28 cellular contexts compared by ENCODE assay signal in the genomic region with DNA sequence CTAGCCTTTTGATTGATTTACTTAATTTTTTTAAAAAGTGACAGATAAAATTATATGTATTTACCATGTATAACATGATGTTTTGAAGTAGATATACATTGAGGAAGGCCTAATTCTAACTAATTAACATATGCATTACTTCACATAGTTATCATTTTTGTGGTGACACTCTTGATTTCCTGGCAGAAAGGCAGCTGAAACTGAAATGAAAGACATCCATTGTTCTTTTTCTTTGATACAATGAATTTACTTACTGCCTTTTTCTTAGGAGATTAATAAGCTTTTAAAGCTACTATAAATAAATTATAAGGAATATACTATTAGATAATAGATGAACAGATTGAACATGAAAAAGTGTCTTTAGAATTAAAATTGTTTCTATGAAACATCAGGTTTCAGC. TPM values are rescaled to one million over a fixed set of nuclear protein-coding genes. Genes with fewer than 3 reads are reported as not detected.
DNase-seq lines count a peak whose midpoint lies in the region; ATAC-seq, FAIRE-seq and TF ChIP-seq lines count a peak whose summit lies in the region.
"Had no signal": no experiment of that assay in that cellular context is flagged by ENCODE, and none has a peak within 500 bp of the region (broad histone marks: within the 10 kb centered on the region; RNA-seq: fewer than 3 reads in every experiment).

No MANE protein-coding gene starts in this region.

- no peaks in the 10 kb centered on the region for H3K27me3 Mint-ChIP-seq in mesothelial cell of epicardium (ENCODE audit: low read depth)
- no peaks in the 10 kb centered on the region for H3K27me3 Mint-ChIP-seq in activated T-cell treated with anti-CD3 and anti-CD28 coated beads, Interleukin-2, amount 50 U/mL, for 72 hours (ENCODE audit: low read depth)
- H3K27me3 Mint-ChIP-seq: activated naive CD8-positive, alpha-beta T cell treated with anti-CD3 and anti-CD28 coated beads, Interleukin-2, amount 10 ng/mL, durations not matched to agents 7 days and 5 days; CD4-positive, CD25-positive, alpha-beta regulatory T cell had no signal

- CTCF ChIA-PET in A673 (lab: Charles Lee) = no interaction called here
- CTCF ChIA-PET in endothelial cell of umbilical vein (lab: Charles Lee) = interaction anchor here (0.6 to 1.8 kb wide), 5 partner anchors 9 to 559 kb away, joined by 3 to 7 read pairs (median 5); no protein-coding TSS in a partner anchor

- H2AFZ ChIP-seq in MM.1S (ENCODE audit: low read length) = no peak overlapping the region
- no peak overlapping the region for H2AFZ ChIP-seq in endothelial cell of umbilical vein (ENCODE audit: low read depth, low read length)

- no peaks in the 10 kb centered on the region for H4K20me1 ChIP-seq in MM.1S (ENCODE audit: insufficient read depth, low read length)
- H4K20me1 ChIP-seq in endothelial cell of umbilical vein (replicated peaks; ENCODE audit: control insufficient read depth, extremely low read depth, insufficient read depth, low read length) = peaks cover 13% of the 10 kb centered on the region

- TF ChIP-seq POLR2A in endothelial cell of umbilical vein (IDR thresholded peaks at IDR 0.05; ENCODE audit: low read depth, low read length) (no peak), upper lobe of left lung (IDR thresholded peaks at IDR 0.05) (no peak)

- no peak overlapping the region for H3K4me2 ChIP-seq in MM.1S (ENCODE audit: low read depth, low read length)
- H3K4me2 ChIP-seq in endothelial cell of umbilical vein (ENCODE audit: insufficient read depth, low read length) = peak overlapping the region; percentile 54
- H3K4me2 ChIP-seq: KMS-11 had no signal

- H3K9ac ChIP-seq in MM.1S (ENCODE audit: low read length) (no peak overlapping the region), endothelial cell of umbilical vein (replicated peaks; ENCODE audit: extremely low read depth, insufficient read depth, low read length) (no peak overlapping the region)
- H3K9ac ChIP-seq: KMS-11 had no signal

- no TSS peak for BruUV-seq in A673 (replicated peaks; lab: Mats Ljungman, UMichigan)
- no TSS peak for BruUV-seq in endothelial cell of umbilical vein (replicated peaks; lab: Mats Ljungman, UMichigan)

- H3K4me3 ChIP-seq in A673 (ENCODE audit: low read depth, low read length, poor library complexity, severe bottlenecking) (no peak overlapping the region), MM.1S (ENCODE audit: low read length) (no peak overlapping the region), endothelial cell of umbilical vein (replicated peaks in 1 of 3; ENCODE audit: insufficient read depth in 1 of 3, low read depth in 1 of 3, low read length in 3 of 3) (no peak overlapping the region), upper lobe of left lung (no peak overlapping the region)
- H3K4me3 ChIP-seq: heart left ventricle, lung, psoas muscle, thoracic aorta, uterus had no signal

- H3K27me3 ChIP-seq in A673 (replicated peaks; ENCODE audit: insufficient read depth, low read depth, low read length, poor library complexity) (no peaks in the 10 kb centered on the region), MM.1S (replicated peaks; ENCODE audit: insufficient read depth, low read length) (no peaks in the 10 kb centered on the region), endothelial cell of umbilical vein (ENCODE audit: control insufficient read depth in 2 of 2, insufficient read depth in 2 of 2, low read length in 2 of 2) (no peaks in the 10 kb centered on the region), upper lobe of left lung (no peaks in the 10 kb centered on the region)
- H3K27me3 ChIP-seq: heart left ventricle, neutrophil, uterus had no signal

- no peaks in the 10 kb centered on the region for H3K9me2 ChIP-seq in MM.1S (replicated peaks; ENCODE audit: insufficient read depth, low read length)

- no peaks in the 10 kb centered on the region for H3F3A ChIP-seq in MM.1S (ENCODE audit: insufficient read depth, low read length)

- H3K79me2 ChIP-seq in MM.1S (ENCODE audit: low read length) = no peaks in the 10 kb centered on the region
- H3K79me2 ChIP-seq in endothelial cell of umbilical vein (ENCODE audit: control insufficient read depth, insufficient read depth, low read length) = peaks cover 98% of the 10 kb centered on the region

- H3K9me3 Mint-ChIP-seq in mesothelial cell of epicardium = peaks cover 33% of the 10 kb centered on the region
- no peaks in the 10 kb centered on the region for H3K9me3 Mint-ChIP-seq in activated T-cell treated with anti-CD3 and anti-CD28 coated beads, Interleukin-2, amount 50 U/mL, for 72 hours
- H3K9me3 Mint-ChIP-seq: activated naive CD8-positive, alpha-beta T cell treated with anti-CD3 and anti-CD28 coated beads, Interleukin-2, amount 10 ng/mL, durations not matched to agents 7 days and 5 days had no signal

- intact Hi-C loops in A673 (cut with micrococcal nuclease; ENCODE audit: unreplicated experiment) (no loop called here), endothelial cell of umbilical vein (cut with micrococcal nuclease) (no loop called here)

- DNase-seq in A673 (ENCODE audit: low spot score) (peak; percentile 32), MM.1S (peak; percentile 24), endothelial cell of umbilical vein (ENCODE audit: low read depth, low spot score) (no peak), mesothelial cell of epicardium (ENCODE audit: low spot score in 2 of 2, unreplicated experiment in 2 of 2) (no peak), GM13977 (ENCODE audit: low spot score) (no peak), upper lobe of left lung (no peak)
- DNase-seq in activated T-cell treated with anti-CD3 and anti-CD28 coated beads, Interleukin-2, amount 50 U/mL, for 72 hours = no peak
- DNase-seq: activated CD4-positive, alpha-beta T cell treated with anti-CD3 and anti-CD28 coated beads for 4 hours; activated gamma-delta T cell; activated naive CD8-positive, alpha-beta T cell treated with anti-CD3 and anti-CD28 coated beads, Interleukin-2, amount 10 ng/mL, durations not matched to agents 7 days and 5 days; activated T-cell treated with anti-CD3 and anti-CD28 coated beads, Interleukin-2, amount 50 U/mL, for 1 hour; CD4-positive, CD25-positive, alpha-beta regulatory T cell; heart left ventricle; kidney glomerular epithelial cell; NCI-H1436; NCI-H2107; psoas muscle; stimulated activated naive CD4-positive, alpha-beta T cell treated with Interleukin-2 at 50 U/mL for 16 hours; T-helper 2 cell; uterus had no signal

- H3K27ac ChIP-seq in A673 (ENCODE audit: low read depth, low read length, poor library complexity, severe bottlenecking) (peak overlapping the region; percentile 51), MM.1S (ENCODE audit: low read length) (no peak overlapping the region), endothelial cell of umbilical vein (ENCODE audit: insufficient read depth, low read depth, low read length) (no peak overlapping the region), upper lobe of left lung (no peak overlapping the region)
- H3K27ac ChIP-seq: heart left ventricle, KMS-11, neutrophil, psoas muscle, RWPE1, thoracic aorta, uterus had no signal

- ATAC-seq in activated T-cell treated with anti-CD3 and anti-CD28 coated beads, Interleukin-2, amount 50 U/mL, for 72 hours (replicated peaks in 1 of 2) = no peak
- no peak for ATAC-seq in GM21576 (IDR thresholded peaks at IDR 0.05; ENCODE audit: unreplicated experiment)
- ATAC-seq in upper lobe of left lung (ENCODE audit: low FRiP score in 2 of 2) = no peak
- ATAC-seq: HCT116, heart left ventricle, psoas muscle, SK-N-SH treated with all-trans-retinoic acid at 6 μM for 48 hours had no signal

- in situ Hi-C loops in GM13977 (cut with MboI; ENCODE audit: low pct_unique_long_range_greater_than_20kb, low sequenced_read_pairs, unreplicated experiment) = no loop called here

- H3K9me3 ChIP-seq in A673 (ENCODE audit: low read depth, low read length, poor library complexity, severe bottlenecking) (no peaks in the 10 kb centered on the region), MM.1S (replicated peaks; ENCODE audit: insufficient read depth, low read length) (no peaks in the 10 kb centered on the region), endothelial cell of umbilical vein (replicated peaks; ENCODE audit: control insufficient read depth, insufficient read depth, low read length) (no peaks in the 10 kb centered on the region), upper lobe of left lung (no peaks in the 10 kb centered on the region)
- H3K9me3 ChIP-seq: heart left ventricle, neutrophil, psoas muscle, thoracic aorta, uterus had no signal

- no peak overlapping the region for H3K4me3 Mint-ChIP-seq in mesothelial cell of epicardium
- no peak overlapping the region for H3K4me3 Mint-ChIP-seq in activated T-cell treated with anti-CD3 and anti-CD28 coated beads, Interleukin-2, amount 50 U/mL, for 72 hours
- H3K4me3 Mint-ChIP-seq: activated naive CD8-positive, alpha-beta T cell treated with anti-CD3 and anti-CD28 coated beads, Interleukin-2, amount 10 ng/mL, durations not matched to agents 7 days and 5 days; CD4-positive, CD25-positive, alpha-beta regulatory T cell had no signal

- dilution Hi-C loops in endothelial cell of umbilical vein (cut with MboI; ENCODE audit: extremely low pct_ligation_motif_present, low sequenced_read_pairs) = no loop called here

- no peak for TF ChIP-seq EP300 in upper lobe of left lung (IDR thresholded peaks at IDR 0.05)

- H3K4me1 ChIP-seq in A673 (ENCODE audit: insufficient read depth, low read length, poor library complexity, severe bottlenecking) = peaks cover 17% of the 10 kb centered on the region
- peaks cover 5% of the 10 kb centered on the region; the same call in 1 of the 2 replicates for H3K4me1 ChIP-seq in MM.1S (ENCODE audit: low read length)
- peaks cover 54% of the 10 kb centered on the region for H3K4me1 ChIP-seq in endothelial cell of umbilical vein (ENCODE audit: control insufficient read depth, extremely low read depth, insufficient read depth, low read length)
- peaks cover 0 to 5% (median 2%) of the 10 kb centered on the region in 4 donors for H3K4me1 ChIP-seq in upper lobe of left lung
- H3K4me1 ChIP-seq: psoas muscle had no signal

- H3K9me1 ChIP-seq in endothelial cell of umbilical vein (replicated peaks; ENCODE audit: control insufficient read depth, extremely low read depth, insufficient read depth, low read length) = no peaks in the 10 kb centered on the region

- TF ChIP-seq CTCF in A673 (conservative IDR thresholded peaks at IDR 0.05; ENCODE audit: low read depth, low read length) = no peak
- no peak for TF ChIP-seq CTCF in MM.1S (IDR thresholded peaks at IDR 0.05; ENCODE audit: low read length)
- TF ChIP-seq CTCF in endothelial cell of umbilical vein (IDR thresholded peaks at IDR 0.05; ENCODE audit: extremely low read depth in 1 of 2, insufficient read depth in 1 of 2, low read depth in 1 of 2, low read length in 2 of 2) = no peak
- TF ChIP-seq CTCF in mesothelial cell of epicardium (IDR thresholded peaks at IDR 0.05; ENCODE audit: unreplicated experiment) = no peak
- no peak for TF ChIP-seq CTCF in GM13977 (IDR thresholded peaks at IDR 0.05; ENCODE audit: extremely low read depth, insufficient read depth, missing control alignments)
- no peak for TF ChIP-seq CTCF in upper lobe of left lung (IDR thresholded peaks at IDR 0.05)

- FAIRE-seq in endothelial cell of umbilical vein (lab: Jason Lieb, UNC) = no peak

- peak overlapping the region; percentile 82 for H3K27ac Mint-ChIP-seq in mesothelial cell of epicardium
- H3K27ac Mint-ChIP-seq in activated T-cell treated with anti-CD3 and anti-CD28 coated beads, Interleukin-2, amount 50 U/mL, for 72 hours = no peak overlapping the region
- H3K27ac Mint-ChIP-seq: activated naive CD8-positive, alpha-beta T cell treated with anti-CD3 and anti-CD28 coated beads, Interleukin-2, amount 10 ng/mL, durations not matched to agents 7 days and 5 days; CD4-positive, CD25-positive, alpha-beta regulatory T cell had no signal

- POLR2A ChIA-PET in A673 (lab: Charles Lee; ENCODE audit: low non-redundant PET) (no interaction called here), endothelial cell of umbilical vein (lab: Charles Lee) (no interaction called here)

- H3K36me3 ChIP-seq in A673 (ENCODE audit: insufficient read depth, low read length, poor library complexity, severe bottlenecking) (no peaks in the 10 kb centered on the region), MM.1S (replicated peaks; ENCODE audit: insufficient read depth, low read length) (no peaks in the 10 kb centered on the region), endothelial cell of umbilical vein (ENCODE audit: control insufficient read depth in 2 of 2, extremely low read depth in 1 of 2, insufficient read depth in 2 of 2, low read length in 2 of 2) (peaks cover 0 to 3% of the 10 kb centered on the region in 2 experiments), upper lobe of left lung (no peaks in the 10 kb centered on the region)
- H3K36me3 ChIP-seq: heart left ventricle, neutrophil, thoracic aorta, uterus had no signal

- peaks cover 20% of the 10 kb centered on the region for H3K4me1 Mint-ChIP-seq in mesothelial cell of epicardium
- H3K4me1 Mint-ChIP-seq in activated T-cell treated with anti-CD3 and anti-CD28 coated beads, Interleukin-2, amount 50 U/mL, for 72 hours (ENCODE audit: low read depth) = peaks cover 13% of the 10 kb centered on the region
- H3K4me1 Mint-ChIP-seq: activated naive CD8-positive, alpha-beta T cell treated with anti-CD3 and anti-CD28 coated beads, Interleukin-2, amount 10 ng/mL, durations not matched to agents 7 days and 5 days had no signal

- H3K36me3 Mint-ChIP-seq in mesothelial cell of epicardium = peaks cover 50% of the 10 kb centered on the region
- no peaks in the 10 kb centered on the region for H3K36me3 Mint-ChIP-seq in activated T-cell treated with anti-CD3 and anti-CD28 coated beads, Interleukin-2, amount 50 U/mL, for 72 hours (ENCODE audit: insufficient read depth in 2 of 2)
- H3K36me3 Mint-ChIP-seq: activated naive CD8-positive, alpha-beta T cell treated with anti-CD3 and anti-CD28 coated beads, Interleukin-2, amount 10 ng/mL, durations not matched to agents 7 days and 5 days; CD4-positive, CD25-positive, alpha-beta regulatory T cell had no signal

RNA-seq across cellular contexts. Expression of a gene that starts 26.7 kb away (rescaled TPM):
- total RNA-seq in A673 (2021) = 16.7 and 18.4 TPM in 2 replicates
- 63.6 and 68.9 TPM in 2 replicates for total RNA-seq in endothelial cell of umbilical vein
- polyA plus RNA-seq in endothelial cell of umbilical vein = 19.7 and 24.5 TPM in 2 replicates
- polyA plus RNA-seq in endothelial cell of umbilical vein (2011; cell fraction: cytosol; rRNA removed) = 24.0 and 25.2 TPM in 2 replicates
- 57.9 and 77.2 TPM in 2 replicates for polyA plus RNA-seq in endothelial cell of umbilical vein (2011; cell fraction: nucleus; rRNA removed)
- 55.8 and 71.6 TPM in 2 replicates for polyA plus RNA-seq in endothelial cell of umbilical vein (2012)
- polyA minus RNA-seq in endothelial cell of umbilical vein = 177 and 203 TPM in 2 replicates
- polyA minus RNA-seq in endothelial cell of umbilical vein (2011; cell fraction: cytosol; rRNA and poly(A)+ RNA removed) = 10.4 TPM
- 183 and 257 TPM in 2 replicates for polyA minus RNA-seq in endothelial cell of umbilical vein (2011; cell fraction: nucleus; rRNA and poly(A)+ RNA removed)
- total RNA-seq in mesothelial cell of epicardium = 72.0 to 76.5 TPM (median 73.1 TPM) in 3 replicates
- 1 to 10 TPM in 1 of 2 donors, under 1 TPM in 1; 0.76 to 1.0 TPM for total RNA-seq in activated T-cell treated with anti-CD3 and anti-CD28 coated beads, Interleukin-2, amount 50 U/mL, for 72 hours
- 10 to 100 TPM in 5 of 6 donors, 1 to 10 TPM in 1; 9.2 to 26.5 (median 18.3) TPM for total RNA-seq in upper lobe of left lung

Comparison
In these comparisons a context has a peak if more than half of its experiments do, and no peak if none do; other contexts are left out.
1. DNase-seq: peak in A673 (single experiment) and MM.1S (single experiment); none in endothelial cell of umbilical vein (single experiment), mesothelial cell of epicardium (0 of 2), activated T-cell treated with anti-CD3 and anti-CD28 coated beads, Interleukin-2, amount 50 U/mL, for 72 hours (0 of 2), GM13977 (single experiment) and upper lobe of left lung (0 of 2).